In genomic region chr13:79485014-79485441, GRCh38 we compare ENCODE assay signal across 9 cellular contexts. TPM values are rescaled to one million over a fixed set of nuclear protein-coding genes. Genes with fewer than 3 reads are reported as not detected.
A peak's percentile ranks its signal among the peaks of the same experiment; 100 is the strongest.
DNase-seq lines count a peak whose midpoint lies in the region; ATAC-seq, FAIRE-seq and TF ChIP-seq lines count a peak whose summit lies in the region.
"Had no signal": no experiment of that assay in that cellular context is flagged by ENCODE, and none has a peak within 500 bp of the region (broad histone marks: within the 10 kb centered on the region; RNA-seq: fewer than 3 reads in every experiment).

No MANE protein-coding gene starts in this region.

- ATAC-seq in GM12878 (peak; percentile 10), GM18505 (IDR thresholded peaks at IDR 0.05; ENCODE audit: unreplicated experiment) (no peak), HG03045 (IDR thresholded peaks at IDR 0.05; ENCODE audit: unreplicated experiment) (no peak)

- peaks cover 7% of the 10 kb centered on the region for H3K79me2 ChIP-seq in GM12878 (ENCODE audit: control insufficient read depth, insufficient read depth, low read length)

- H3K36me3 ChIP-seq in GM12878 (ENCODE audit: control insufficient read depth in 2 of 2, insufficient read depth in 2 of 2, low read length in 1 of 2) (no peaks in the 10 kb centered on the region), testis (ENCODE audit: low read depth, missing control alignments) (no peaks in the 10 kb centered on the region)

- H3K4me1 ChIP-seq in GM12878 (ENCODE audit: control insufficient read depth, insufficient read depth, low read length) (peaks cover 4% of the 10 kb centered on the region; the same call in 1 of the 2 replicates), testis (no peaks in the 10 kb centered on the region)

- H3K9me3 ChIP-seq in GM12878 (replicated peaks; ENCODE audit: control insufficient read depth, insufficient read depth, low read length) (no peaks in the 10 kb centered on the region; the same call in 2 of the 3 replicates), testis (no peaks in the 10 kb centered on the region)

- H3K27me3 ChIP-seq in GM12878 (replicated peaks in 1 of 2; ENCODE audit: control insufficient read depth in 2 of 2, insufficient read depth in 2 of 2, low read length in 1 of 2) (no peaks in the 10 kb centered on the region), testis (no peaks in the 10 kb centered on the region)

- no peak overlapping the region for H2AFZ ChIP-seq in GM12878 (ENCODE audit: control insufficient read depth, low read depth, low read length)

- TF ChIP-seq EP300 in GM12878 (IDR thresholded peaks at IDR 0.05; ENCODE audit: borderline replicate concordance in 1 of 2, control insufficient read depth in 1 of 2, low read depth in 2 of 2, low read length in 2 of 2) = no peak

- POLR2A ChIA-PET in GM12878 (lab: Charles Lee) = interaction anchor here (0.7 to 2.4 kb wide), 5 partner anchors 9 to 83 kb away, joined by 3 to 8 read pairs (median 4); no protein-coding TSS in a partner anchor

- 37% methylated on average over 2 of the region's 2 CpGs for WGBS in GM12878 (ENCODE audit: insufficient coverage, insufficient replicate concordance, low lambda C conversion rate, missing lambda C conversion rate)
- 59 to 62% methylated on average over 2 of the region's 2 CpGs for WGBS in testis, 2 donors

- no peaks in the 10 kb centered on the region for H4K20me1 ChIP-seq in GM12878 (ENCODE audit: control insufficient read depth, insufficient read depth)

- H3K4me3 ChIP-seq in AG09309 (ENCODE audit: control insufficient read depth, low read depth, low read length) (no peak overlapping the region), GM12878 (no peak overlapping the region), testis (no peak overlapping the region)

- TF ChIP-seq CTCF in AG09309 (IDR thresholded peaks at IDR 0.05; ENCODE audit: control insufficient read depth, insufficient read depth, low read depth, low read length, missing control alignments) (no peak), GM12878 (IDR thresholded peaks at IDR 0.05 in 2 of 3, conservative IDR thresholded peaks at IDR 0.05 in 1 of 3; ENCODE audit: control insufficient read depth in 2 of 3, extremely low read depth in 1 of 3, insufficient read depth in 1 of 3, low read depth in 3 of 3, low read length in 3 of 3) (no peak), testis (IDR thresholded peaks at IDR 0.05) (no peak)

- TF ChIP-seq POLR2A in GM12878 (IDR thresholded peaks at IDR 0.05; ENCODE audit: low read depth, low read length) (no peak), testis (IDR thresholded peaks at IDR 0.05) (no peak), GM18505 (IDR thresholded peaks at IDR 0.05; ENCODE audit: borderline replicate concordance, extremely low read depth, insufficient read depth, insufficient read length) (no peak)

- H3K27ac ChIP-seq in GM12878 (ENCODE audit: control insufficient read depth, insufficient read depth) (no peak overlapping the region), testis (no peak overlapping the region)

- SMC1A ChIA-PET in GM12878 (lab: Charles Lee; ENCODE audit: uncharacterized antibody, unreplicated experiment) = interaction anchor here (0.7 to 6.1 kb wide), 18 partner anchors 8 to 138 kb away, joined by 3 to 75 read pairs (median 5); no protein-coding TSS in a partner anchor

- RAD21 ChIA-PET in GM12878 (lab: Charles Lee; ENCODE audit: unreplicated experiment) = interaction anchor here (0.6 to 6.3 kb wide), 9 partner anchors 9 to 61 kb away, joined by 3 to 58 read pairs (median 4); no protein-coding TSS in a partner anchor

- DNase-seq in AG09309 (ENCODE audit: low read depth) (peak; percentile 55), HuH-7 (ENCODE audit: low spot score) (peak; percentile 12), GM12878 (ENCODE audit: low read depth, low spot score) (no peak), lung microvascular endothelial cell (ENCODE audit: low read depth in 2 of 2) (peak; percentile 29 to 56), testis (no peak), occipital lobe (lab: John Stamatoyannopoulos, UW) (no peak)

- intact Hi-C loops in GM12878 (cut with micrococcal nuclease; ENCODE audit: unreplicated experiment) = no loop called here
- intact Hi-C loops in testis (cut with DNase I; ENCODE audit: low total_unique reads) = no loop called here

- TF ChIP-seq RAD21 in GM12878 (IDR thresholded peaks at IDR 0.05; ENCODE audit: insufficient read depth, low read depth, low read length) = no peak

- no peak overlapping the region for H3K9ac ChIP-seq in GM12878 (ENCODE audit: control insufficient read depth, insufficient read depth, low read length)

- in situ Hi-C loops in GM12878 (cut with MboI) = no loop called here

- BruUV-seq in GM12878 (replicated peaks; lab: Mats Ljungman, UMichigan) = no TSS peak

- CTCF ChIA-PET in GM12878 (lab: Yijun Ruan, JAX) = interaction anchor here (0.8 to 5.5 kb wide), 13 partner anchors 9 to 93 kb away, joined by 3 to 50 read pairs (median 5); no protein-coding TSS in a partner anchor

- H3K4me2 ChIP-seq in GM12878 (ENCODE audit: control insufficient read depth, insufficient read depth) = peak overlapping the region; percentile 13; the same call in 1 of the 2 replicates

- no peak for FAIRE-seq in GM12878 (lab: Jason Lieb, UNC)
- FAIRE-seq: GM12891 had no signal

TF ChIP-seq in GM12878, 131 proteins besides CTCF, POLR2A, EP300 and RAD21:
- TF ChIP-seq MYB (IDR thresholded peaks at IDR 0.05; ENCODE audit: borderline replicate concordance, low read depth, low read length) (no peak), DPF2 (IDR thresholded peaks at IDR 0.05) (no peak), RCOR1 (conservative IDR thresholded peaks at IDR 0.05; ENCODE audit: low read depth, low read length) (no peak), STAT1 (conservative IDR thresholded peaks at IDR 0.05) (no peak), GABPA (IDR thresholded peaks at IDR 0.05; ENCODE audit: low read depth) (no peak), SKIL (IDR thresholded peaks at IDR 0.05; ENCODE audit: low read depth, poor library complexity, severe bottlenecking) (no peak), NR2C1 (IDR thresholded peaks at IDR 0.05) (no peak), SREBF2 (IDR thresholded peaks at IDR 0.05; ENCODE audit: low read length) (no peak), JUND (IDR thresholded peaks at IDR 0.05; ENCODE audit: low read depth, low read length) (no peak), MYC (IDR thresholded peaks at IDR 0.05; ENCODE audit: insufficient read depth, insufficient read length, insufficient replicate concordance, low read length, severe bottlenecking) (no peak), JUNB (IDR thresholded peaks at IDR 0.05) (no peak), PAX5 (IDR thresholded peaks at IDR 0.05; ENCODE audit: borderline replicate concordance, low read depth, low read length) (no peak), SIN3A (IDR thresholded peaks at IDR 0.05; ENCODE audit: low read depth, low read length) (no peak), FOXK2 (IDR thresholded peaks at IDR 0.05) (no peak), E2F4 (IDR thresholded peaks at IDR 0.05; ENCODE audit: low read depth, low read length) (no peak), TCF3 (IDR thresholded peaks at IDR 0.05; ENCODE audit: borderline replicate concordance, insufficient read depth, low read depth, low read length) (no peak)

RNA-seq across cellular contexts. Expression of gene NDFIP2, which starts 4.1 kb away (rescaled TPM):
- total RNA-seq in GM12878 (2013; cell fraction: nucleolus; rRNA removed) = 30.8 and 31.5 TPM in 2 replicates
- 25.9 and 31.8 TPM in 2 replicates for total RNA-seq in GM12878 (2014; rRNA removed)
- 28.1 and 29.6 TPM in 2 replicates for total RNA-seq in GM12878 (2014; rRNA removed; fragmentation: Illumina TruSeq; extraction: Trizol)
- total RNA-seq in GM12878 (2021) = 35.0 and 37.0 TPM in 2 replicates
- polyA plus RNA-seq in GM12878 (2011; ENCODE audit: low read depth) = 4.9 TPM
- 57.2 and 64.1 TPM in 2 replicates for polyA plus RNA-seq in GM12878 (2011; rRNA removed)
- 23.3 and 30.2 TPM in 2 replicates for polyA plus RNA-seq in GM12878 (2011; cell fraction: cytosol; rRNA removed)
- 15.3 and 18.1 TPM in 2 replicates for polyA plus RNA-seq in GM12878 (2011; cell fraction: nucleus; rRNA removed)
- polyA plus RNA-seq in GM12878 (2012) = 13.1 and 13.9 TPM in 2 replicates
- 30.6 and 33.0 TPM in 2 replicates for polyA plus RNA-seq in GM12878 (2014; fragmentation: Illumina TruSeq; extraction: Trizol)
- 10 to 100 TPM; 23.0 to 30.7 TPM for polyA plus RNA-seq in GM12878 (2014; fragmentation: Nextera tagmentation; extraction: Ambion mirVana)
- 16.5 and 17.9 TPM in 2 replicates for polyA plus RNA-seq in GM12878 (2014; rRNA removed)
- polyA plus RNA-seq in GM12878 (2016; fragmentation: Nextera tagmentation; extraction: Ambion mirVana) = 10 to 100 TPM; 47.5 to 48.5 TPM
- 26.8 and 29.1 TPM in 2 replicates for polyA minus RNA-seq in GM12878 (2011; rRNA and poly(A)+ RNA removed)
- 15.2 and 20.9 TPM in 2 replicates for polyA minus RNA-seq in GM12878 (2011; cell fraction: cytosol; rRNA and poly(A)+ RNA removed)
- polyA minus RNA-seq in GM12878 (2011; cell fraction: nucleus; rRNA and poly(A)+ RNA removed) = 19.3 and 32.3 TPM in 2 replicates
- 16.3 and 22.2 TPM in 2 replicates for total RNA-seq in lung microvascular endothelial cell
- total RNA-seq in testis = 10 to 100 TPM; 25.3 to 33.8 TPM
- polyA plus RNA-seq in testis (ENCODE audit: insufficient read depth, low read depth, low replicate concordance) = 56.1 TPM
- 84.1 TPM for total RNA-seq in occipital lobe

Comparison
In these comparisons a context has a peak if more than half of its experiments do, and no peak if none do; other contexts are left out.
1. DNase-seq: peak in AG09309 (single experiment), HuH-7 (single experiment) and lung microvascular endothelial cell (2 of 2); none in GM12878 (single experiment), testis (single experiment) and occipital lobe (single experiment).